8 cellular contexts compared by ENCODE assay signal in genomic region chr4:7803992-7804758, GRCh38.
DNase-seq lines count a peak whose midpoint lies in the region; ATAC-seq and TF ChIP-seq lines count a peak whose summit lies in the region.

No MANE protein-coding gene starts in this region.

- no peaks in the 10 kb centered on the region for H3K27me3 Mint-ChIP-seq in MCF 10A (ENCODE audit: insufficient read depth, unreplicated experiment)

- intact Hi-C loops in MCF 10A (cut with micrococcal nuclease), result loop anchor here (1.0 to 10.0 kb wide), 5 partner anchors 81 to 611 kb away; partner anchors contain the start of gene SORCS2

- POLR2A ChIA-PET in MCF 10A (lab: Yijun Ruan, JAX), result interaction anchor here (1.6 to 2.2 kb wide), 4 partner anchors 11 to 183 kb away, joined by 5 to 14 read pairs (median 9); no protein-coding TSS in a partner anchor

- H3K27ac Mint-ChIP-seq in MCF 10A (ENCODE audit: low read depth, unreplicated experiment), result peak overlapping the region; percentile 61

- TF ChIP-seq CTCF in WERI-Rb-1 (IDR thresholded peaks at IDR 0.05; ENCODE audit: low read depth, low read length) (peak; percentile 95), MCF 10A (IDR thresholded peaks at IDR 0.05; ENCODE audit: unreplicated experiment) (peak; percentile 88)

- CTCF ChIA-PET in MCF 10A (lab: Yijun Ruan, JAX), result interaction anchor here (0.8 to 9.1 kb wide), 35 partner anchors 9 to 613 kb away, joined by 3 to 183 read pairs (median 4); no protein-coding TSS in a partner anchor

- no peak overlapping the region for H3K4me3 Mint-ChIP-seq in MCF 10A (ENCODE audit: unreplicated experiment)

- H3K27me3 ChIP-seq in WERI-Rb-1 (ENCODE audit: insufficient read depth, low read depth, severe bottlenecking), result no peaks in the 10 kb centered on the region

- DNase-seq in AG20443 (ENCODE audit: low spot score) (peak; percentile 86), GM19238 (ENCODE audit: insufficient read length, low spot score) (peak; percentile 72), NCI-H1105 treated with DMSO at 0.1 percent for 48 hours (lab: John Stamatoyannopoulos, UW) (peak; percentile 50), WERI-Rb-1 (peak; percentile 89), MCF 10A (ENCODE audit: unreplicated experiment) (peak; percentile 81), iris pigment epithelial cell (ENCODE audit: low read depth) (peak; percentile 80)
- peak; percentile 90 for DNase-seq in stimulated activated CD4-positive, alpha-beta T cell treated with anti-CD3 and anti-CD28 coated beads, Interleukin-15, amount 100 ng/mL, for 24 hours

- H3K9me3 Mint-ChIP-seq in MCF 10A (ENCODE audit: unreplicated experiment), result no peaks in the 10 kb centered on the region

- H3K27ac ChIP-seq in WERI-Rb-1, result no peak overlapping the region

- BruUV-seq in MCF 10A (replicated peaks; lab: Mats Ljungman, UMichigan), result no TSS peak

- no peak for ATAC-seq in GM18520 (IDR thresholded peaks at IDR 0.05; ENCODE audit: unreplicated experiment)

- no peak overlapping the region for H3K4me3 ChIP-seq in WERI-Rb-1 (ENCODE audit: low read depth, low read length)

- H3K4me1 Mint-ChIP-seq in MCF 10A (ENCODE audit: insufficient read depth, unreplicated experiment), result peaks cover 17% of the 10 kb centered on the region

- no peaks in the 10 kb centered on the region for H3K9me3 ChIP-seq in WERI-Rb-1 (ENCODE audit: severe bottlenecking)

- H3K36me3 ChIP-seq in WERI-Rb-1, result peaks cover 26% of the 10 kb centered on the region

- H3K36me3 Mint-ChIP-seq in MCF 10A (ENCODE audit: insufficient read depth, unreplicated experiment), result peaks cover 35% of the 10 kb centered on the region
